ENCODE assay signal across 16 cellular contexts in the genomic region with DNA sequence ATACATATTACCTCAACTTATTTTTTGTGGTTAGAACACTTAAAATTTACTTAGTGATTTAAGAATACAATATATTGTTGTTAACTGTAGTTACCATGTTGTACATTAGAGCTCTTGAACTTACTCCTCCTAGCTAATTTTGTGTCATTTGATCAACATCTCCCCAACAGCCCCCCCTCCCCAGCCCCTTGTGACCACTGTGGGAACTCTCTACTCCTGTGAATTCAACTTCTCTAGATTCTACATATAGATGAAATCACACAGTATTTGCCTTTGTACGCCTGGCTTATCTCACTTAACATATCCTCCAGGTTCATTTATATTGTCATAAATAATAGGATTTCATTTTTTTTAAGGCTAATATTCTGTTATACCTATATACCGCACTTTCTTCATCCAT.
A peak's percentile ranks its signal among the peaks of the same experiment; 100 is the strongest.
DNase-seq lines count a peak whose midpoint lies in the region; ATAC-seq and TF ChIP-seq lines count a peak whose summit lies in the region.
"Had no signal": no experiment of that assay in that cellular context is flagged by ENCODE, and none has a peak within 500 bp of the region (broad histone marks: within the 10 kb centered on the region; RNA-seq: fewer than 3 reads in every experiment).

No MANE protein-coding gene starts in this region.

- H3K4me2 ChIP-seq in OCI-LY7 (ENCODE audit: low read length), result peak overlapping the region; percentile 38
- H3K4me2 ChIP-seq in GM23248 (ENCODE audit: unreplicated experiment), result no peak overlapping the region

- CTCF ChIA-PET in OCI-LY7 (lab: Charles Lee; ENCODE audit: unreplicated experiment), result no interaction called here

- no peaks in the 10 kb centered on the region for H3K36me3 ChIP-seq in OCI-LY7 (ENCODE audit: insufficient read depth, low read length)
- H3K36me3 ChIP-seq in GM23248 (ENCODE audit: low read depth), result no peaks in the 10 kb centered on the region
- H3K36me3 ChIP-seq: gastrocnemius medialis, spleen had no signal

- no peaks in the 10 kb centered on the region for H3K79me2 ChIP-seq in OCI-LY7 (ENCODE audit: insufficient read depth, low read depth, low read length)
- peaks cover 93% of the 10 kb centered on the region for H3K79me2 ChIP-seq in GM23248 (ENCODE audit: insufficient read depth)

- no peaks in the 10 kb centered on the region for H3K27me3 ChIP-seq in GM23248 (replicated peaks; ENCODE audit: insufficient read depth)
- H3K27me3 ChIP-seq: gastrocnemius medialis, spleen had no signal

- no peak overlapping the region for H3K4me3 Mint-ChIP-seq in natural killer cell treated with Interleukin-12 subunit alpha and Interleukin-12 subunit beta and Interleukin-15 and Interleukin-18, amount 100 ng/mL, for 72 hours
- H3K4me3 Mint-ChIP-seq: activated naive CD8-positive, alpha-beta T cell had no signal

- H3K27ac ChIP-seq in OCI-LY7 (ENCODE audit: low read depth, low read length, poor library complexity, severe bottlenecking) (no peak overlapping the region), GM23248 (no peak overlapping the region)
- H3K27ac ChIP-seq: gastrocnemius medialis, spleen, VCaP had no signal

- no TSS peak for BruUV-seq in OCI-LY7 (replicated peaks; lab: Mats Ljungman, UMichigan)

- no peaks in the 10 kb centered on the region for H3K36me3 Mint-ChIP-seq in natural killer cell treated with Interleukin-12 subunit alpha and Interleukin-12 subunit beta and Interleukin-15 and Interleukin-18, amount 100 ng/mL, for 72 hours
- H3K36me3 Mint-ChIP-seq: activated naive CD8-positive, alpha-beta T cell had no signal

- TF ChIP-seq CTCF in OCI-LY7 (conservative IDR thresholded peaks at IDR 0.05; ENCODE audit: low read length), result no peak

- no peaks in the 10 kb centered on the region for H3K27me3 Mint-ChIP-seq in natural killer cell treated with Interleukin-12 subunit alpha and Interleukin-12 subunit beta and Interleukin-15 and Interleukin-18, amount 100 ng/mL, for 72 hours
- H3K27me3 Mint-ChIP-seq: activated naive CD8-positive, alpha-beta T cell had no signal

- WGBS in GM23248 (ENCODE audit: low coverage in 1 of 2, low lambda C conversion rate in 2 of 2, missing lambda C conversion rate in 2 of 2), 2 experiments, result 95 to 98% methylated on average over 2 of the region's 2 CpGs

- H3K9me2 ChIP-seq in OCI-LY7 (ENCODE audit: insufficient read depth, low read length), result no peaks in the 10 kb centered on the region
- no peaks in the 10 kb centered on the region for H3K9me2 ChIP-seq in GM23248 (ENCODE audit: insufficient read depth)

- H3F3A ChIP-seq in GM23248 (ENCODE audit: insufficient read depth), result no peaks in the 10 kb centered on the region

- intact Hi-C loops in OCI-LY7 (cut with micrococcal nuclease; ENCODE audit: unreplicated experiment), result no loop called here
- intact Hi-C loops in posterior vena cava (cut with DNase I), result no loop called here

- DNase-seq in OCI-LY7 (ENCODE audit: low spot score) (no peak), GM23248 (no peak), NCI-H187 (lab: John Stamatoyannopoulos, UW) (no peak), posterior vena cava (ENCODE audit: low spot score) (no peak)
- no peak for DNase-seq in natural killer cell treated with Interleukin-12 subunit alpha and Interleukin-12 subunit beta and Interleukin-15 and Interleukin-18, amount 100 ng/mL, for 72 hours (ENCODE audit: low spot score)
- DNase-seq: gastrocnemius medialis, H7, midbrain, NCI-H2171, spleen had no signal

- peaks cover 19% of the 10 kb centered on the region for H3K4me1 ChIP-seq in OCI-LY7 (ENCODE audit: insufficient read depth, low read length, poor library complexity, severe bottlenecking)
- no peaks in the 10 kb centered on the region for H3K4me1 ChIP-seq in GM23248 (ENCODE audit: insufficient read depth)

- no peak overlapping the region for H3K27ac Mint-ChIP-seq in natural killer cell treated with Interleukin-12 subunit alpha and Interleukin-12 subunit beta and Interleukin-15 and Interleukin-18, amount 100 ng/mL, for 72 hours
- H3K27ac Mint-ChIP-seq: activated naive CD8-positive, alpha-beta T cell had no signal

- H4K20me1 ChIP-seq in OCI-LY7 (ENCODE audit: insufficient read depth, low read length), result peaks cover 6% of the 10 kb centered on the region; the same call in 1 of the 2 replicates
- H4K20me1 ChIP-seq in GM23248 (ENCODE audit: insufficient read depth), result peaks cover 6% of the 10 kb centered on the region; the same call in 1 of the 2 replicates

- H3K9me3 Mint-ChIP-seq in natural killer cell treated with Interleukin-12 subunit alpha and Interleukin-12 subunit beta and Interleukin-15 and Interleukin-18, amount 100 ng/mL, for 72 hours, result no peaks in the 10 kb centered on the region

- ATAC-seq in GM18907 (IDR thresholded peaks at IDR 0.05; ENCODE audit: unreplicated experiment) (peak; percentile 34), GM21717 (IDR thresholded peaks at IDR 0.05; ENCODE audit: unreplicated experiment) (peak; percentile 25), HG03064 (IDR thresholded peaks at IDR 0.05; ENCODE audit: low read depth, unreplicated experiment) (peak; percentile 38)
- ATAC-seq in natural killer cell treated with Interleukin-12 subunit alpha and Interleukin-12 subunit beta and Interleukin-15 and Interleukin-18, amount 100 ng/mL, for 72 hours, result no peak
- ATAC-seq: gastrocnemius medialis, SK-N-SH treated with all-trans-retinoic acid at 6 μM for 48 hours had no signal

- H2AFZ ChIP-seq in OCI-LY7 (ENCODE audit: low read length) (no peak overlapping the region), GM23248 (no peak overlapping the region)

- in situ Hi-C loops in GM23248 (cut with MboI), result no loop called here

- H3K4me3 ChIP-seq in OCI-LY7 (ENCODE audit: low read depth, low read length, poor library complexity, severe bottlenecking), result no peak overlapping the region
- no peak overlapping the region for H3K4me3 ChIP-seq in GM23248
- H3K4me3 ChIP-seq: gastrocnemius medialis, spleen had no signal

- H3K9ac ChIP-seq in GM23248, result no peak overlapping the region

- peaks cover 13 to 17% of the 10 kb centered on the region in 2 donors for H3K4me1 Mint-ChIP-seq in natural killer cell treated with Interleukin-12 subunit alpha and Interleukin-12 subunit beta and Interleukin-15 and Interleukin-18, amount 100 ng/mL, for 72 hours (ENCODE audit: low read depth in 2 of 2)

- POLR2A ChIA-PET in OCI-LY7 (lab: Charles Lee), result interaction anchor here (1.0 kb wide), 1 partner anchor 28 kb away, joined by 4 read pairs; no protein-coding TSS in a partner anchor

- H3K9me3 ChIP-seq in OCI-LY7 (ENCODE audit: low read length) (no peaks in the 10 kb centered on the region), GM23248 (ENCODE audit: low read depth) (no peaks in the 10 kb centered on the region)
- H3K9me3 ChIP-seq: gastrocnemius medialis, spleen had no signal

Comparison
In these comparisons a context has a peak if more than half of its experiments do, and no peak if none do; other contexts are left out.
1. ATAC-seq: peak in GM18907 (single experiment), GM21717 (single experiment) and HG03064 (single experiment); none in natural killer cell treated with Interleukin-12 subunit alpha and Interleukin-12 subunit beta and Interleukin-15 and Interleukin-18, amount 100 ng/mL, for 72 hours (0 of 2).